Comparison of ENCODE assay signal across 18 cellular contexts in the genomic region with DNA sequence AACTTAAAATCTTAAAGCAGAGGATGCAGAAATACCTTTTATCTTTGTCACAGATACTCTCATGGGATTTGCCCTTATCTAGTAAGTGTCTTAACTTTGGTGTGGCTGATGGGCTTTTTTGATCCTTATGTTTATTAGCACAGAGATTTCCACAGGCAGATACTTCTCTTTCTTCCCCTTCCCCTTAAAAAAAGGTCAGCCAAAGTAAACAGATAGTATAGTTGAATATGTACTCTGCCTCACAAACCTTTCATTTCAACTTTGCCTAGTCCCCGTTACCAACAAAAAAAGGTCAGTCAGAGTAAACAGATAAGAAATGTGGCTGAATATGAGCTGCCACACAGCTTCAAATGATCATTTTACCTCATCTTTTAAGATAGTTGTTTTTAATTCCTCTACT. TPM values are rescaled to one million over a fixed set of nuclear protein-coding genes. Genes with fewer than 3 reads are reported as not detected.
DNase-seq lines count a peak whose midpoint lies in the region; ATAC-seq and TF ChIP-seq lines count a peak whose summit lies in the region.
"Had no signal": no experiment of that assay in that cellular context is flagged by ENCODE, and none has a peak within 500 bp of the region (broad histone marks: within the 10 kb centered on the region; RNA-seq: fewer than 3 reads in every experiment).

No MANE protein-coding gene starts in this region.

- H3K9me3 Mint-ChIP-seq in memory B cell = no peaks in the 10 kb centered on the region
- H3K9me3 Mint-ChIP-seq: CD8-positive, alpha-beta memory T cell; HFFc6; T-cell had no signal

- H3K4me1 Mint-ChIP-seq in memory B cell = peaks cover 5% of the 10 kb centered on the region
- H3K4me1 Mint-ChIP-seq: CD8-positive, alpha-beta memory T cell had no signal

- DNase-seq in NCI-H1092 treated with DMSO at 0.1 percent for 48 hours (lab: John Stamatoyannopoulos, UW) (peak; percentile 6), NCI-H1092 (lab: John Stamatoyannopoulos, UW) (no peak), LNCaP clone FGC (ENCODE audit: low read depth) (peak; percentile 10), SJCRH30 (peak in 1 of 2 experiments; percentile 46), memory B cell (ENCODE audit: low spot score in 2 of 2) (no peak), Right ventricle myocardium inferior (ENCODE audit: missing footprints) (no peak)
- DNase-seq: CD8-positive, alpha-beta memory T cell; HFFc6; NCI-H2029 treated with DMSO at 0.1 percent for 48 hours; NCI-H226; NCI-H526 treated with DMSO at 0.1 percent for 48 hours; T-cell had no signal

- peaks cover 13% of the 10 kb centered on the region for H3K36me3 Mint-ChIP-seq in memory B cell

- intact Hi-C loops in Right ventricle myocardium inferior (cut with DNase I) = no loop called here

- no peaks in the 10 kb centered on the region for H3K9me3 ChIP-seq in SJCRH30 (replicated peaks)
- H3K9me3 ChIP-seq: SJSA1 had no signal

- no peak overlapping the region for H3K4me3 Mint-ChIP-seq in memory B cell
- H3K4me3 Mint-ChIP-seq: CD8-positive, alpha-beta memory T cell; HFFc6; T-cell had no signal

- peaks cover 31% of the 10 kb centered on the region for H3K4me1 ChIP-seq in SJCRH30
- H3K4me1 ChIP-seq: SJSA1 had no signal

- H3K36me3 ChIP-seq in SJCRH30 = no peaks in the 10 kb centered on the region
- H3K36me3 ChIP-seq: BLaER1, SJSA1 had no signal

- peak overlapping the region; percentile 87 for H3K27ac ChIP-seq in SJCRH30
- H3K27ac ChIP-seq: 22Rv1, BLaER1, KMS-11, SJSA1 had no signal

- H3K27me3 Mint-ChIP-seq in memory B cell = no peaks in the 10 kb centered on the region
- H3K27me3 Mint-ChIP-seq: CD8-positive, alpha-beta memory T cell; T-cell had no signal

- TF ChIP-seq CTCF in LNCaP clone FGC (IDR thresholded peaks at IDR 0.05; ENCODE audit: control insufficient read depth, extremely low read depth, insufficient read depth) = no peak

- H3K27me3 ChIP-seq in SJCRH30 = no peaks in the 10 kb centered on the region
- H3K27me3 ChIP-seq: BLaER1, SJSA1 had no signal

- H3K4me3 ChIP-seq in LNCaP clone FGC (ENCODE audit: low read depth, low read length) = no peak overlapping the region
- H3K4me3 ChIP-seq in SJCRH30 = no peak overlapping the region
- H3K4me3 ChIP-seq: BLaER1, SJSA1 had no signal

- peak overlapping the region; percentile 8 for H3K27ac Mint-ChIP-seq in memory B cell
- H3K27ac Mint-ChIP-seq: CD8-positive, alpha-beta memory T cell; HFFc6; T-cell had no signal

- ATAC-seq in memory B cell (ENCODE audit: low read depth) = no peak
- ATAC-seq in GM19395 (IDR thresholded peaks at IDR 0.05; ENCODE audit: unreplicated experiment) = no peak
- no peak for ATAC-seq in Right ventricle myocardium inferior
- ATAC-seq in HG02852 (IDR thresholded peaks at IDR 0.05; ENCODE audit: unreplicated experiment) = no peak
- ATAC-seq: T-cell had no signal

RNA-seq across cellular contexts. Expression of gene SLC35D3, which starts 34.2 kb away (rescaled TPM):
- 0.05 and 0.06 TPM in 2 replicates for total RNA-seq in SJCRH30 (2014; rRNA removed; shearing (Covaris generic))
- total RNA-seq in Right ventricle myocardium inferior = not detected
- total RNA-seq: CD8-positive, alpha-beta memory T cell; HFFc6; SJSA1; T-cell had no signal

Comparison
In these comparisons a context has a peak if more than half of its experiments do, and no peak if none do; other contexts are left out.
1. DNase-seq: peak in NCI-H1092 treated with DMSO at 0.1 percent for 48 hours (single experiment) and LNCaP clone FGC (single experiment); none in NCI-H1092 (single experiment), memory B cell (0 of 2) and Right ventricle myocardium inferior (single experiment).